Comparison of ENCODE assay signal across 20 cellular contexts in genomic region chr20:64146301-64146935, GRCh38. TPM values are rescaled to one million over a fixed set of nuclear protein-coding genes. Genes with fewer than 3 reads are reported as not detected.
DNase-seq lines count a peak whose midpoint lies in the region; ATAC-seq and TF ChIP-seq lines count a peak whose summit lies in the region.
"Had no signal": no experiment of that assay in that cellular context is flagged by ENCODE, and none has a peak within 500 bp of the region (broad histone marks: within the 10 kb centered on the region; RNA-seq: fewer than 3 reads in every experiment).

No MANE protein-coding gene starts in this region.

- no peaks in the 10 kb centered on the region for H3K27me3 ChIP-seq in RWPE2 (ENCODE audit: insufficient read depth, poor library complexity, severe bottlenecking)
- H3K27me3 ChIP-seq: body of pancreas had no signal

- no peaks in the 10 kb centered on the region for H3K36me3 Mint-ChIP-seq in activated T-helper 17 cell treated with anti-CD3 and anti-CD28 coated beads, Interleukin-2, amount 50 U/mL, for 72 hours (ENCODE audit: low read depth)
- H3K36me3 Mint-ChIP-seq: activated naive CD8-positive, alpha-beta T cell treated with anti-CD3 and anti-CD28 coated beads for 36 hours had no signal

- peaks cover 11% of the 10 kb centered on the region for H3K9me3 Mint-ChIP-seq in activated T-helper 17 cell treated with anti-CD3 and anti-CD28 coated beads, Interleukin-2, amount 50 U/mL, for 72 hours

- H3K4me3 Mint-ChIP-seq in activated T-helper 17 cell treated with anti-CD3 and anti-CD28 coated beads, Interleukin-2, amount 50 U/mL, for 72 hours: no peak overlapping the region
- H3K4me3 Mint-ChIP-seq: activated naive CD8-positive, alpha-beta T cell treated with anti-CD3 and anti-CD28 coated beads for 36 hours; CD4-positive, alpha-beta T cell had no signal

- H3K27ac Mint-ChIP-seq in activated T-helper 17 cell treated with anti-CD3 and anti-CD28 coated beads, Interleukin-2, amount 50 U/mL, for 72 hours: no peak overlapping the region
- H3K27ac Mint-ChIP-seq: activated naive CD8-positive, alpha-beta T cell treated with anti-CD3 and anti-CD28 coated beads for 36 hours; CD4-positive, alpha-beta T cell had no signal

- H3K36me3 ChIP-seq in RWPE2 (ENCODE audit: low read depth): no peaks in the 10 kb centered on the region
- H3K36me3 ChIP-seq: SJCRH30, tibial nerve had no signal

- no peak overlapping the region for H3K4me3 ChIP-seq in RWPE2 (ENCODE audit: severe bottlenecking)
- H3K4me3 ChIP-seq: body of pancreas, coronary artery, GM23248, SJCRH30, tibial nerve had no signal

- H3K9me3 ChIP-seq in RWPE2 (ENCODE audit: severe bottlenecking): no peaks in the 10 kb centered on the region

- peak; percentile 42 for DNase-seq in NCI-H2107 treated with DMSO at 0.1 percent for 48 hours (lab: John Stamatoyannopoulos, UW; ENCODE audit: unreplicated experiment)
- DNase-seq in NCI-H2107 (lab: John Stamatoyannopoulos, UW): no peak
- DNase-seq in NCI-H1105 (lab: John Stamatoyannopoulos, UW): peak; percentile 87
- peak; percentile 71 for DNase-seq in RWPE2 (ENCODE audit: low spot score)
- peak; percentile 54 for DNase-seq in retina
- no peak for DNase-seq in 8988T
- DNase-seq: ACHN; activated CD4-positive, CD25-positive, alpha-beta regulatory T cell; activated naive CD8-positive, alpha-beta T cell treated with anti-CD3 and anti-CD28 coated beads for 36 hours; CD4-positive, alpha-beta T cell; GM23248; SJCRH30; stimulated activated naive CD4-positive, alpha-beta T cell treated with Interleukin-2 at 50 U/mL for 16 hours had no signal

- no peak overlapping the region for H3K27ac ChIP-seq in RWPE2 (ENCODE audit: poor library complexity, severe bottlenecking)
- H3K27ac ChIP-seq: body of pancreas, coronary artery, GM23248, SJCRH30, tibial nerve had no signal

- TF ChIP-seq CTCF in RWPE2 (IDR thresholded peaks at IDR 0.05; ENCODE audit: poor library complexity, severe bottlenecking): no peak

- peaks cover under 1% of the 10 kb centered on the region for H3K4me1 ChIP-seq in RWPE2 (ENCODE audit: insufficient read depth, poor library complexity, severe bottlenecking)
- H3K4me1 ChIP-seq: body of pancreas, SJCRH30, tibial nerve had no signal

- no peak for ATAC-seq in RWPE2 (ENCODE audit: low read depth)
- ATAC-seq in activated T-helper 17 cell treated with anti-CD3 and anti-CD28 coated beads, Interleukin-2, amount 50 U/mL, for 72 hours (replicated peaks): no peak
- ATAC-seq in HG02763 (IDR thresholded peaks at IDR 0.05; ENCODE audit: unreplicated experiment): no peak
- ATAC-seq: body of pancreas had no signal

- peaks cover 4% of the 10 kb centered on the region for H3K27me3 Mint-ChIP-seq in activated T-helper 17 cell treated with anti-CD3 and anti-CD28 coated beads, Interleukin-2, amount 50 U/mL, for 72 hours

- no peaks in the 10 kb centered on the region for H3K4me1 Mint-ChIP-seq in activated T-helper 17 cell treated with anti-CD3 and anti-CD28 coated beads, Interleukin-2, amount 50 U/mL, for 72 hours
- H3K4me1 Mint-ChIP-seq: activated naive CD8-positive, alpha-beta T cell treated with anti-CD3 and anti-CD28 coated beads for 36 hours had no signal

RNA-seq across cellular contexts. Expression of gene MYT1, which starts 17.8 kb away (rescaled TPM):
- total RNA-seq in activated T-helper 17 cell treated with anti-CD3 and anti-CD28 coated beads, Interleukin-2, amount 50 U/mL, for 72 hours: under 1 TPM in 1 of 2 donors, not detected in 1; 0.16 TPM
- total RNA-seq: GM23248; M059J; SJCRH30; T-helper 2 cell treated with Interferon-gamma antibody and Interleukin-4, amounts not matched to agents 100 ng/mL and 5 ng/mL, for 36 hours; tibial nerve had no signal

RNA-seq across cellular contexts. Expression of gene NPBWR2, which starts 39.1 kb away (rescaled TPM):
- total RNA-seq in activated T-helper 17 cell treated with anti-CD3 and anti-CD28 coated beads, Interleukin-2, amount 50 U/mL, for 72 hours: not detected
- total RNA-seq: activated naive CD8-positive, alpha-beta T cell treated with anti-CD3 and anti-CD28 coated beads for 36 hours; body of pancreas; GM23248; M059J; SJCRH30; T-helper 2 cell treated with Interferon-gamma antibody and Interleukin-4, amounts not matched to agents 100 ng/mL and 5 ng/mL, for 36 hours; tibial nerve had no signal

Comparison
In these comparisons a context has a peak if more than half of its experiments do, and no peak if none do; other contexts are left out.
1. DNase-seq: peak in NCI-H2107 treated with DMSO at 0.1 percent for 48 hours (single experiment), NCI-H1105 (single experiment), RWPE2 (single experiment) and retina (single experiment); none in NCI-H2107 (single experiment) and 8988T (single experiment).